1 cellular context compared by ENCODE assay signal in genomic region chr14:44162197-44162596, GRCh38.
TF ChIP-seq lines count a peak whose summit lies in the region.

No MANE protein-coding gene starts in this region.

TF ChIP-seq in HepG2, 621 proteins besides CTCF, POLR2A, EP300 and RAD21 (continued from another document):
- no peak for TF ChIP-seq CHCHD3 (CRISPR knock-in tag; IDR thresholded peaks at IDR 0.05)
- no peak for TF ChIP-seq TEAD2 (CRISPR knock-in tag; IDR thresholded peaks at IDR 0.05)
- no peak for TF ChIP-seq SIN3A (IDR thresholded peaks at IDR 0.05; ENCODE audit: borderline replicate concordance, low read depth, low read length)
- peak; percentile 95 for TF ChIP-seq NFE2 (CRISPR knock-in tag; IDR thresholded peaks at IDR 0.05)
- TF ChIP-seq SALL2 (CRISPR knock-in tag; IDR thresholded peaks at IDR 0.05): no peak
- peak; percentile 27; the same call in 1 of the 2 replicates for TF ChIP-seq FOXK1 (CRISPR knock-in tag; IDR thresholded peaks at IDR 0.05; ENCODE audit: borderline replicate concordance, low read depth)
- TF ChIP-seq ZNF33B (CRISPR knock-in tag; IDR thresholded peaks at IDR 0.05): no peak
- TF ChIP-seq ZBTB10 (CRISPR knock-in tag; IDR thresholded peaks at IDR 0.05; ENCODE audit: borderline replicate concordance): no peak
- TF ChIP-seq SAP130 (CRISPR knock-in tag; IDR thresholded peaks at IDR 0.05; ENCODE audit: low read depth): 0 out of 2 replicates have a peak, but pooled peaks have one; percentile 15
- no peak for TF ChIP-seq GMEB2 (CRISPR knock-in tag; IDR thresholded peaks at IDR 0.05; ENCODE audit: low read depth)
- no peak for TF ChIP-seq MXD3 (CRISPR knock-in tag; IDR thresholded peaks at IDR 0.05)
- peak; percentile 94 for TF ChIP-seq NFE2L2 (IDR thresholded peaks at IDR 0.05; ENCODE audit: low read length)
- peak; percentile 30; the same call in 1 of the 2 replicates for TF ChIP-seq ZMYM4 (CRISPR knock-in tag; IDR thresholded peaks at IDR 0.05)
- peak in 1 of 2 experiments; percentile 30; a peak in 1 of 4 replicates for TF ChIP-seq MAFK (conservative IDR thresholded peaks at IDR 0.05 in 1 of 2, IDR thresholded peaks at IDR 0.05 in 1 of 2; ENCODE audit: low read length in 2 of 2)
- TF ChIP-seq GPBP1L1 (CRISPR knock-in tag; IDR thresholded peaks at IDR 0.05): no peak
- TF ChIP-seq ZNF713 (CRISPR knock-in tag; IDR thresholded peaks at IDR 0.05): no peak
- peak; percentile 37; the same call in 1 of the 2 replicates for TF ChIP-seq MAX (IDR thresholded peaks at IDR 0.05)
- TF ChIP-seq ZNF446 (CRISPR knock-in tag; IDR thresholded peaks at IDR 0.05): no peak
- TF ChIP-seq CAMTA2 (CRISPR knock-in tag; IDR thresholded peaks at IDR 0.05; ENCODE audit: borderline replicate concordance): no peak
- TF ChIP-seq MAFF (IDR thresholded peaks at IDR 0.05; ENCODE audit: low read depth, low read length): peak; percentile 34; the same call in 1 of the 2 replicates
- TF ChIP-seq CBX5 (CRISPR knock-in tag; IDR thresholded peaks at IDR 0.05; ENCODE audit: borderline replicate concordance): 0 out of 2 replicates have a peak, but pooled peaks have one; percentile 29
- no peak for TF ChIP-seq ZBTB3 (CRISPR knock-in tag; IDR thresholded peaks at IDR 0.05; ENCODE audit: borderline replicate concordance, low read depth)
- TF ChIP-seq MBNL3 (CRISPR knock-in tag; conservative IDR thresholded peaks at IDR 0.05): no peak
- TF ChIP-seq CREBL2 (CRISPR knock-in tag; IDR thresholded peaks at IDR 0.05; ENCODE audit: borderline replicate concordance): no peak
- TF ChIP-seq SETDB1 (CRISPR knock-in tag; IDR thresholded peaks at IDR 0.05; ENCODE audit: borderline replicate concordance): 0 out of 2 replicates have a peak, but pooled peaks have one; percentile 63
- TF ChIP-seq ZNF761 (CRISPR knock-in tag; conservative IDR thresholded peaks at IDR 0.05): no peak
- TF ChIP-seq HES4 (CRISPR knock-in tag; IDR thresholded peaks at IDR 0.05; ENCODE audit: borderline replicate concordance): no peak
- TF ChIP-seq ISX (CRISPR knock-in tag; conservative IDR thresholded peaks at IDR 0.05): no peak
- peak; percentile 63; the same call in 1 of the 2 replicates for TF ChIP-seq FOXO1 (CRISPR knock-in tag; IDR thresholded peaks at IDR 0.05)
- peak; percentile 85 for TF ChIP-seq FOSL2 (CRISPR knock-in tag; IDR thresholded peaks at IDR 0.05)
- TF ChIP-seq ZNF12 (CRISPR knock-in tag; IDR thresholded peaks at IDR 0.05): 0 out of 2 replicates have a peak, but pooled peaks have one; percentile 17
- TF ChIP-seq NR0B2 (CRISPR knock-in tag; IDR thresholded peaks at IDR 0.05): no peak
- TF ChIP-seq HOMEZ (CRISPR knock-in tag; IDR thresholded peaks at IDR 0.05; ENCODE audit: low read depth): peak; percentile 82; the same call in 1 of the 2 replicates
- TF ChIP-seq FOXP1 (IDR thresholded peaks at IDR 0.05): no peak
- peak; percentile 41; the same call in 1 of the 2 replicates for TF ChIP-seq FOXP1 (CRISPR knock-in tag; IDR thresholded peaks at IDR 0.05)
- no peak for TF ChIP-seq ZNF337 (CRISPR knock-in tag; IDR thresholded peaks at IDR 0.05; ENCODE audit: borderline replicate concordance, low read depth)
- no peak for TF ChIP-seq RBM39 (IDR thresholded peaks at IDR 0.05; ENCODE audit: low read depth, low read length, poor library complexity, severe bottlenecking)
- TF ChIP-seq ZMAT3 (CRISPR knock-in tag; conservative IDR thresholded peaks at IDR 0.05): no peak
- TF ChIP-seq KDM3A (CRISPR knock-in tag; IDR thresholded peaks at IDR 0.05; ENCODE audit: low read depth): no peak
- no peak for TF ChIP-seq YEATS4 (CRISPR knock-in tag; IDR thresholded peaks at IDR 0.05; ENCODE audit: borderline replicate concordance)
- TF ChIP-seq ZNF296 (CRISPR knock-in tag; conservative IDR thresholded peaks at IDR 0.05): no peak
- 0 out of 2 replicates have a peak, but pooled peaks have one; percentile 21 for TF ChIP-seq LCORL (IDR thresholded peaks at IDR 0.05)
- TF ChIP-seq LCORL (CRISPR knock-in tag; IDR thresholded peaks at IDR 0.05): no peak
- no peak for TF ChIP-seq ZNF7 (CRISPR knock-in tag; IDR thresholded peaks at IDR 0.05)
